9 cellular contexts compared by ENCODE assay signal in the genomic region with DNA sequence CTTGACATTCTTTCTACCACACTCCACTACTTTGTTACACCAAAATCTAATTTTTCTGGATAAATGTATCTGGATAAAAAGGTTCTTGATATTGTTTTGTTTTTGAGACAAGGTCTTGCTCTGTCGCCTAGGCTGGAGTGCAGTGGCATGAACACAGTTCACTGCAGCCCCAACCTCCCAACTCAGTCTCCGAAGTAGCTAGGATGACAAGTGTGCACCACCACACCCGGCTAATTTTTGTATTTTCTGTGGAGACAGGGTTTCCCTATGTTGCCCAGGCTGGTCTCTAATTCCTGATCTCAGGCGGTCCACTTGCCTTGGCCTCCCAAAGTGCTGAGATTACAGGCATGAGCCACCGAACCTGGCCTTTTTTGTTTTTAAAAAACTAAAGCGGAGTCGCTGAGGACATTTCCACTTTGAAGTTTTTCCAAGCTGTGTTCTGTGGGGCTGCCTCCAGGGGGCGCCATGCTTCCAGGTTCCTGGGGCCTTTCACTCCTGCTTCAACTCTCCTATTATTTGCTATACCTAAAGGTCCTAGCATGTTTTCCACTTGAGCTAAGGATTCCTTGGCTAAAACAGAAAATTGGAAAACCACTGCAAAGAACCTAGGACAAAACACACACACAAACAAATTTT. TPM values are rescaled to one million over a fixed set of nuclear protein-coding genes. Genes with fewer than 3 reads are reported as not detected.
DNase-seq lines count a peak whose midpoint lies in the region; ATAC-seq and TF ChIP-seq lines count a peak whose summit lies in the region.
"Had no signal": no experiment of that assay in that cellular context is flagged by ENCODE, and none has a peak within 500 bp of the region (broad histone marks: within the 10 kb centered on the region; RNA-seq: fewer than 3 reads in every experiment).

No MANE protein-coding gene starts in this region.

- H3K36me3 Mint-ChIP-seq in activated CD4-positive, alpha-beta memory T cell treated with anti-CD3 and anti-CD28 coated beads, Interleukin-2, amount 10 ng/mL, durations not matched to agents 7 days and 5 days (ENCODE audit: low read depth): peaks cover 27% of the 10 kb centered on the region
- peaks cover 11% of the 10 kb centered on the region for H3K36me3 Mint-ChIP-seq in effector memory CD8-positive, alpha-beta T cell (ENCODE audit: insufficient read depth)

- no peaks in the 10 kb centered on the region for H4K20me1 ChIP-seq in hepatocyte (ENCODE audit: insufficient read depth, poor library complexity, severe bottlenecking)

- intact Hi-C loops in adrenal gland (cut with DNase I): no loop called here

- H3K4me3 ChIP-seq in hepatocyte (no peak overlapping the region), adrenal gland (no peak overlapping the region)

- no peaks in the 10 kb centered on the region for H3K9me2 ChIP-seq in hepatocyte (replicated peaks; ENCODE audit: insufficient read depth)

- TF ChIP-seq CTCF in hepatocyte (IDR thresholded peaks at IDR 0.05; ENCODE audit: poor library complexity) (peak; percentile 56), adrenal gland (IDR thresholded peaks at IDR 0.05) (peak in 3 of 6 experiments; percentile 24 to 36 (median 32))

- TF ChIP-seq POLR2A in adrenal gland (IDR thresholded peaks at IDR 0.05): no peak

- H3K36me3 ChIP-seq in hepatocyte (replicated peaks; ENCODE audit: insufficient read depth, low read depth) (no peaks in the 10 kb centered on the region), adrenal gland (replicated peaks in 1 of 2) (no peaks in the 10 kb centered on the region)

- H3K9me3 Mint-ChIP-seq in activated CD4-positive, alpha-beta memory T cell treated with anti-CD3 and anti-CD28 coated beads, Interleukin-2, amount 10 ng/mL, durations not matched to agents 7 days and 5 days: no peaks in the 10 kb centered on the region
- H3K9me3 Mint-ChIP-seq in effector memory CD8-positive, alpha-beta T cell: no peaks in the 10 kb centered on the region

- CTCF ChIA-PET in activated CD4-positive, alpha-beta memory T cell treated with anti-CD3 and anti-CD28 coated beads, Interleukin-2, amount 10 ng/mL, durations not matched to agents 7 days and 5 days (lab: Charles Lee): interaction anchor here (1.1 to 4.8 kb wide), 14 partner anchors 15 to 293 kb away, joined by 3 to 28 read pairs (median 4); partner anchors contain the start of gene NIPAL3

- peaks cover 20% of the 10 kb centered on the region for H3K4me1 ChIP-seq in hepatocyte (ENCODE audit: insufficient read depth)
- H3K4me1 ChIP-seq in adrenal gland (replicated peaks in 1 of 2): no peaks in the 10 kb centered on the region

- no peaks in the 10 kb centered on the region for H3K79me2 ChIP-seq in hepatocyte
- H3K79me2 ChIP-seq: parathyroid adenoma had no signal

- peak; percentile 41 for DNase-seq in stimulated activated CD4-positive, alpha-beta T cell treated with anti-CD3 and anti-CD28 coated beads, Interleukin-15, amount 100 ng/mL, for 24 hours
- no peak for DNase-seq in stimulated activated CD4-positive, alpha-beta T cell treated with anti-CD3 and anti-CD28 coated beads, Interleukin-4, amount 100 ng/mL, for 24 hours
- DNase-seq in activated CD4-positive, alpha-beta memory T cell treated with anti-CD3 and anti-CD28 coated beads, Interleukin-2, amount 10 ng/mL, durations not matched to agents 7 days and 5 days: peak; percentile 47
- DNase-seq in hepatocyte (ENCODE audit: low spot score) (peak; percentile 35), adrenal gland (no peak), A172 (ENCODE audit: low spot score) (no peak)
- DNase-seq in effector memory CD8-positive, alpha-beta T cell: no peak

- H2AFZ ChIP-seq in hepatocyte: no peak overlapping the region
- H2AFZ ChIP-seq: parathyroid adenoma had no signal

- peak overlapping the region; percentile 81 for H3K27ac Mint-ChIP-seq in activated CD4-positive, alpha-beta memory T cell treated with anti-CD3 and anti-CD28 coated beads, Interleukin-2, amount 10 ng/mL, durations not matched to agents 7 days and 5 days
- peak overlapping the region in 1 of 2 donors; percentile 19 for H3K27ac Mint-ChIP-seq in effector memory CD8-positive, alpha-beta T cell

- no peak overlapping the region for H3K4me3 Mint-ChIP-seq in activated CD4-positive, alpha-beta memory T cell treated with anti-CD3 and anti-CD28 coated beads, Interleukin-2, amount 10 ng/mL, durations not matched to agents 7 days and 5 days
- H3K4me3 Mint-ChIP-seq in effector memory CD8-positive, alpha-beta T cell: no peak overlapping the region

- WGBS in hepatocyte (ENCODE audit: low lambda C conversion rate, missing lambda C conversion rate): 71% methylated on average over 8 of the region's 8 CpGs
- WGBS in adrenal gland, 4 donors: 56 to 68% (median 62%) methylated on average over 8 of the region's 8 CpGs

- POLR2A ChIA-PET in activated CD4-positive, alpha-beta memory T cell treated with anti-CD3 and anti-CD28 coated beads, Interleukin-2, amount 10 ng/mL, durations not matched to agents 7 days and 5 days (lab: Charles Lee): interaction anchor here (1.2 to 2.7 kb wide), 8 partner anchors 23 to 129 kb away, joined by 3 to 14 read pairs (median 9); partner anchors contain the start of genes NIPAL3, RCAN3 and STPG1

- no peaks in the 10 kb centered on the region for H3K27me3 Mint-ChIP-seq in activated CD4-positive, alpha-beta memory T cell treated with anti-CD3 and anti-CD28 coated beads, Interleukin-2, amount 10 ng/mL, durations not matched to agents 7 days and 5 days
- no peaks in the 10 kb centered on the region for H3K27me3 Mint-ChIP-seq in effector memory CD8-positive, alpha-beta T cell

- peak overlapping the region; percentile 62 for H3K4me2 ChIP-seq in hepatocyte

- H3K27me3 ChIP-seq in hepatocyte: no peaks in the 10 kb centered on the region
- H3K27me3 ChIP-seq in adrenal gland: no peaks in the 10 kb centered on the region

- no peaks in the 10 kb centered on the region for H3K9me3 ChIP-seq in hepatocyte (ENCODE audit: low read depth)
- H3K9me3 ChIP-seq in adrenal gland (replicated peaks in 1 of 3): no peaks in the 10 kb centered on the region

- no peak for ATAC-seq in effector memory CD8-positive, alpha-beta T cell (replicated peaks)
- no peak for ATAC-seq in HG02610 (IDR thresholded peaks at IDR 0.05; ENCODE audit: unreplicated experiment)

- peaks cover 66% of the 10 kb centered on the region for H3K4me1 Mint-ChIP-seq in activated CD4-positive, alpha-beta memory T cell treated with anti-CD3 and anti-CD28 coated beads, Interleukin-2, amount 10 ng/mL, durations not matched to agents 7 days and 5 days
- peaks cover 9 to 13% of the 10 kb centered on the region in 2 donors for H3K4me1 Mint-ChIP-seq in effector memory CD8-positive, alpha-beta T cell (ENCODE audit: low read depth in 2 of 2)

- peak overlapping the region; percentile 85 for H3K27ac ChIP-seq in hepatocyte
- H3K27ac ChIP-seq in adrenal gland: no peak overlapping the region
- H3K27ac ChIP-seq: parathyroid adenoma had no signal

RNA-seq across cellular contexts. Expression of gene NCMAP, which starts 14.1 kb away (rescaled TPM):
- not detected for total RNA-seq in activated CD4-positive, alpha-beta memory T cell treated with anti-CD3 and anti-CD28 coated beads, Interleukin-2, amount 10 ng/mL, durations not matched to agents 7 days and 5 days
- total RNA-seq in hepatocyte: 6.3 and 8.1 TPM in 2 replicates
- polyA plus RNA-seq in hepatocyte: 2.7 and 3.5 TPM in 2 replicates
- under 1 TPM in 2 of 8 donors, not detected in 6; under 0.01 to 0.11 TPM for total RNA-seq in adrenal gland
- polyA plus RNA-seq in adrenal gland: under 1 TPM in 2 of 3 donors, not detected in 1; 0.09 to 0.27 TPM
- not detected in 2 replicates for total RNA-seq in A172 (2014; rRNA removed; shearing (Covaris generic))

RNA-seq across cellular contexts. Expression of gene RCAN3, which starts 39.2 kb away (rescaled TPM):
- 10 to 100 TPM; 59.3 to 62.6 TPM for total RNA-seq in activated CD4-positive, alpha-beta memory T cell treated with anti-CD3 and anti-CD28 coated beads, Interleukin-2, amount 10 ng/mL, durations not matched to agents 7 days and 5 days
- 9.0 and 10.1 TPM in 2 replicates for total RNA-seq in hepatocyte
- polyA plus RNA-seq in hepatocyte: 6.2 and 6.4 TPM in 2 replicates
- 1 to 10 TPM in 7 of 8 donors, under 1 TPM in 1; 0.48 to 5.6 (median 2.5) TPM for total RNA-seq in adrenal gland
- 1 to 10 TPM; 1.0 to 2.5 (median 2.1) TPM for polyA plus RNA-seq in adrenal gland
- total RNA-seq in A172 (2014; rRNA removed; shearing (Covaris generic)): 8.3 and 8.4 TPM in 2 replicates

Comparison
In these comparisons a context has a peak if more than half of its experiments do, and no peak if none do; other contexts are left out.
1. DNase-seq: peak in stimulated activated CD4-positive, alpha-beta T cell treated with anti-CD3 and anti-CD28 coated beads, Interleukin-15, amount 100 ng/mL, for 24 hours (single experiment), activated CD4-positive, alpha-beta memory T cell treated with anti-CD3 and anti-CD28 coated beads, Interleukin-2, amount 10 ng/mL, durations not matched to agents 7 days and 5 days (single experiment) and hepatocyte (single experiment); none in stimulated activated CD4-positive, alpha-beta T cell treated with anti-CD3 and anti-CD28 coated beads, Interleukin-4, amount 100 ng/mL, for 24 hours (single experiment), adrenal gland (0 of 7), effector memory CD8-positive, alpha-beta T cell (0 of 3) and A172 (single experiment).